In the genomic region with DNA sequence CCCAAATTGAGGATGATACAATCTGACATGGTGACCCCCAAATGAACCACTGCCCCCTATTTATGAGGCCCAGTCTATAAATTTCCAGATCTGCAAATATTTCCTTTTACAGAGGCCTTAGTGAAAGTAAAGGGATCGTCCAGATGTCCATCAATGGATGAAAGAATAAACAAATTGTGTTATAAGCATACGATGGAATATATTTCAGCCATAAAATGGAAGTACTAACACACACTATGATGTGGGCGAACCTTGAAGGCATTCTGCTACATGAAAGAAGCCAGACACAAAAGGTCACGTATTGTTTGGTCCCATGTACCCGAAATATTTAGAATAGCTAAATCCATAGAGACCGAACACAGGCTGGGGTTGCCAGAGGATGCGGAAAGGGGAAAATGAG, we compare ENCODE assay signal across 20 cellular contexts.
"Had no signal": no experiment of that assay in that cellular context is flagged by ENCODE, and none has a peak within 500 bp of the region (broad histone marks: within the 10 kb centered on the region; RNA-seq: fewer than 3 reads in every experiment).

No MANE protein-coding gene starts in this region.

- H3K4me1 ChIP-seq: gastrocnemius medialis, lower lobe of right lung, parathyroid adenoma, right atrium auricular region, upper lobe of left lung had no signal

- H3K9me3 Mint-ChIP-seq: immature natural killer cell, memory B cell, mesothelial cell of epicardium, naive B cell, nephron had no signal

- H2AFZ ChIP-seq: parathyroid adenoma had no signal

- H3K36me3 Mint-ChIP-seq: immature natural killer cell, memory B cell, mesothelial cell of epicardium, naive B cell had no signal

- H3K4me3 ChIP-seq: coronary artery, gastrocnemius medialis, left ventricle myocardium inferior, lower lobe of right lung, right atrium auricular region, smooth muscle cell, upper lobe of left lung, vagina had no signal

- DNase-seq: central memory CD4-positive, alpha-beta T cell; effector CD8-positive, alpha-beta T cell; gastrocnemius medialis; immature natural killer cell; left cardiac atrium; left ventricle myocardium inferior; lower lobe of right lung; naive B cell; stimulated activated CD4-positive, alpha-beta T cell treated with anti-CD3 and anti-CD28 coated beads, Interleukin-2, amount 100 ng/mL, for 48 hours; stimulated activated naive CD8-positive, alpha-beta T cell treated with anti-CD3 and anti-CD28 coated beads, Interleukin-15, Interleukin-2, amounts not matched to agents 100 U/mL and 50 U/mL, for 24 hours; upper lobe of left lung had no signal

- H3K4me3 Mint-ChIP-seq: immature natural killer cell, memory B cell, mesothelial cell of epicardium, naive B cell, nephron had no signal

- H3K4me1 Mint-ChIP-seq: immature natural killer cell, mesothelial cell of epicardium, naive B cell had no signal

- H3K4me2 ChIP-seq: smooth muscle cell had no signal

- H3K27ac Mint-ChIP-seq: immature natural killer cell, memory B cell, mesothelial cell of epicardium, nephron had no signal

- H3K79me2 ChIP-seq: parathyroid adenoma had no signal

- H3K36me3 ChIP-seq: gastrocnemius medialis, left ventricle myocardium inferior, lower lobe of right lung, right atrium auricular region, upper lobe of left lung, vagina had no signal

- H3K27ac ChIP-seq: coronary artery, gastrocnemius medialis, left ventricle myocardium inferior, lower lobe of right lung, parathyroid adenoma, right atrium auricular region, upper lobe of left lung, vagina had no signal

- H3K9ac ChIP-seq: parathyroid adenoma had no signal

- FAIRE-seq: keratinocyte had no signal

- H3K9me3 ChIP-seq: gastrocnemius medialis, left ventricle myocardium inferior, lower lobe of right lung, right atrium auricular region, upper lobe of left lung, vagina had no signal

- H3K27me3 Mint-ChIP-seq: memory B cell had no signal

- H3K27me3 ChIP-seq: gastrocnemius medialis, right atrium auricular region, upper lobe of left lung, vagina had no signal
